In the genomic region with DNA sequence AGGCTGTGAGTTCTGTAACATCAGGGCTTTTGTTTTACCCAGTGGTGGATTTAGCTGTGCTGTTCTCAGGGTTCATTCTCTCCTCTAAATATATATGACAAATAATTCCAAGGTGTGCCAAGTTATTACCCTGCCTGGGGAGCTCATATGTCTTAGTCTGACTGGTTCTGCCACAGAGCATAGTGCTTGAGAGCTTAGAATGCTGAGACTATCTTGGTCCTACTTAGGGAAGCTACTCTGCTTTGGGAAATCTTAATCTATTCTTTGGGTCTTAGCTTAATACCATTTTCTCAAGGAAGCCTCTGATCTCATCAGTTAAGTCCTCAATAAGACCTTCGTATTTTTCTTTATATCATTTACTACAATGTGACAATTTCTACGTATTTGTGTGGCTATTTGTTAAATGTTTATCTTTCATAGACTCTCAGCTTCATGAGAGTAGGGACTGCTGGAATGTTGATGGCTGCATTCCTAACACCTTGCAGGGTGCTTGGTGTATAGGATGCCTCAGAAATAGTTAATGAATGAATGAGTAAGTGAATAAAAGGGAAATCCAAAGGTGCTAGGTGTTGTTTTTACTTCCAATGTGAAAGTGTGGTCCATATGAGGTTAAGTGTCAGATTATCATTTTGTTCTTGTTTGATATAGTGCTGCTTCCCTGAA, we compare ENCODE assay signal across 37 cellular contexts. TPM values are rescaled to one million over a fixed set of nuclear protein-coding genes. Genes with fewer than 3 reads are reported as not detected.
"Had no signal": no experiment of that assay in that cellular context is flagged by ENCODE, and none has a peak within 500 bp of the region (broad histone marks: within the 10 kb centered on the region; RNA-seq: fewer than 3 reads in every experiment).

No MANE protein-coding gene starts in this region.

- H3K4me3 ChIP-seq: colonic mucosa, esophagus muscularis mucosa, gastroesophageal sphincter, heart left ventricle, lung, mucosa of descending colon, pancreas, right atrium auricular region, sigmoid colon, stomach, thyroid gland, vagina had no signal

- H3K9me3 ChIP-seq: colonic mucosa, mucosa of descending colon, neutrophil, pancreas, thyroid gland, vagina had no signal

- H3K27me3 ChIP-seq: colonic mucosa, esophagus muscularis mucosa, foreskin keratinocyte, gastroesophageal sphincter, heart left ventricle, neutrophil, pancreas, right atrium auricular region, sigmoid colon, stomach, thyroid gland, vagina had no signal

- DNase-seq: colonic mucosa; effector CD4-positive, alpha-beta T cell; foreskin keratinocyte; heart left ventricle; hippocampal formation; immature natural killer cell; islet precursor cell; kidney glomerular epithelial cell; mucosa of descending colon; naive B cell; pancreas; sigmoid colon; stimulated activated CD4-positive, alpha-beta T cell treated with anti-CD3 and anti-CD28 coated beads, Interleukin-2, amount 100 ng/mL, for 24 hours; stimulated activated CD4-positive, alpha-beta T cell treated with anti-CD3 and anti-CD28 coated beads, Interleukin-4, amount 100 ng/mL, for 24 hours; stimulated activated naive CD4-positive, alpha-beta T cell treated with Interleukin-2 at 50 U/mL for 16 hours; stomach; thyroid gland; trophoblast cell had no signal

- H3K4me1 ChIP-seq: colonic mucosa, esophagus muscularis mucosa, foreskin keratinocyte, gastroesophageal sphincter, heart left ventricle, pancreas, right atrium auricular region, sigmoid colon, stomach, thyroid gland, vagina had no signal

- H3K27ac ChIP-seq: colonic mucosa, esophagus muscularis mucosa, foreskin keratinocyte, gastroesophageal sphincter, heart left ventricle, neutrophil, pancreas, right atrium auricular region, sigmoid colon, stomach, thyroid gland, vagina had no signal

- H3K36me3 ChIP-seq: colonic mucosa, esophagus muscularis mucosa, gastroesophageal sphincter, heart left ventricle, neutrophil, pancreas, right atrium auricular region, sigmoid colon, stomach, thyroid gland, vagina had no signal

RNA-seq across cellular contexts. Expression of gene OTOL1, which starts 1.8 kb away (rescaled TPM):
- total RNA-seq: chondrocyte; colonic mucosa; dermis microvascular lymphatic vessel endothelial cell; epithelial cell of proximal tubule; esophagus muscularis mucosa; fibroblast of lung; foreskin keratinocyte; gastroesophageal sphincter; heart left ventricle; liver; lung; mesothelial cell of epicardium; mucosa of descending colon; natural killer cell treated with Interleukin-12 subunit alpha and Interleukin-12 subunit beta and Interleukin-15 and Interleukin-18, amount 100 ng/mL, for 72 hours; omental fat pad; pancreas; progenitor cell of endocrine pancreas; right atrium auricular region; sigmoid colon; skeletal muscle tissue; stomach; subcutaneous adipose tissue; temporal lobe; thyroid gland; ureter; vagina had no signal
- polyA plus RNA-seq: fibroblast of lung, foreskin keratinocyte, heart left ventricle, immature natural killer cell, liver, lung, pancreas, sigmoid colon, stomach had no signal
